ENCODE assay signal across 1 cellular context in the genomic region with DNA sequence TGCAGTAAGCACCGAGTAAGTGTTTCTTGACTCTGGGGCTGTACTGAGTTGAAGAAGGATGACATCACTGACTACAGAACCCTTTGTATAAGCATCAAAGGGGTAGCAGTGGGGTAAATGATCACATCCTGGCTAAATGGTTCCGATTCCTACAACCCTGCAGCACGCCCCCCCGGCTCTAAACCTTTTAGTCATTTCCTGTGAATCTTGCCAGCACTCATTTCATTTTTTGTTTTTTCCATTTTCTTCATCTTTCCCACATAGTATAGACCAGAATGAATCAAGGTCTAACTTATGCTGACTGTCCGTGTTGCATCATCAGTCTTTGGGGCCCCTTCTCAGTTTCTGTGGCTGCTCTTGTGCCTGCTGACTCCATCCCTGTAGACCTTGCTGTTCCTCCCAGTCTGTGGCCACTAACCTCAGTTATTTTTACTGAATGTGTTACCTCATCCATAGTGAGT.
TF ChIP-seq lines count a peak whose summit lies in the region.

No MANE protein-coding gene starts in this region.

TF ChIP-seq in GM23338, 12 proteins besides CTCF, POLR2A, EP300 and RAD21 (continued from another document):
- TF ChIP-seq, protein P1, sequence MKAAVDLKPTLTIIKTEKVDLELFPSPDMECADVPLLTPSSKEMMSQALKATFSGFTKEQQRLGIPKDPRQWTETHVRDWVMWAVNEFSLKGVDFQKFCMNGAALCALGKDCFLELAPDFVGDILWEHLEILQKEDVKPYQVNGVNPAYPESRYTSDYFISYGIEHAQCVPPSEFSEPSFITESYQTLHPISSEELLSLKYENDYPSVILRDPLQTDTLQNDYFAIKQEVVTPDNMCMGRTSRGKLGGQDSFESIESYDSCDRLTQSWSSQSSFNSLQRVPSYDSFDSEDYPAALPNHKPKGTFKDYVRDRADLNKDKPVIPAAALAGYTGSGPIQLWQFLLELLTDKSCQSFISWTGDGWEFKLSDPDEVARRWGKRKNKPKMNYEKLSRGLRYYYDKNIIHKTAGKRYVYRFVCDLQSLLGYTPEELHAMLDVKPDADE (IDR thresholded peaks at IDR 0.05): no peak
- TF ChIP-seq JUNB (IDR thresholded peaks at IDR 0.05; ENCODE audit: unreplicated experiment): no peak
- no peak for TF ChIP-seq EZH2phosphoT487 (IDR thresholded peaks at IDR 0.05; ENCODE audit: unreplicated experiment)
